In the genomic region with DNA sequence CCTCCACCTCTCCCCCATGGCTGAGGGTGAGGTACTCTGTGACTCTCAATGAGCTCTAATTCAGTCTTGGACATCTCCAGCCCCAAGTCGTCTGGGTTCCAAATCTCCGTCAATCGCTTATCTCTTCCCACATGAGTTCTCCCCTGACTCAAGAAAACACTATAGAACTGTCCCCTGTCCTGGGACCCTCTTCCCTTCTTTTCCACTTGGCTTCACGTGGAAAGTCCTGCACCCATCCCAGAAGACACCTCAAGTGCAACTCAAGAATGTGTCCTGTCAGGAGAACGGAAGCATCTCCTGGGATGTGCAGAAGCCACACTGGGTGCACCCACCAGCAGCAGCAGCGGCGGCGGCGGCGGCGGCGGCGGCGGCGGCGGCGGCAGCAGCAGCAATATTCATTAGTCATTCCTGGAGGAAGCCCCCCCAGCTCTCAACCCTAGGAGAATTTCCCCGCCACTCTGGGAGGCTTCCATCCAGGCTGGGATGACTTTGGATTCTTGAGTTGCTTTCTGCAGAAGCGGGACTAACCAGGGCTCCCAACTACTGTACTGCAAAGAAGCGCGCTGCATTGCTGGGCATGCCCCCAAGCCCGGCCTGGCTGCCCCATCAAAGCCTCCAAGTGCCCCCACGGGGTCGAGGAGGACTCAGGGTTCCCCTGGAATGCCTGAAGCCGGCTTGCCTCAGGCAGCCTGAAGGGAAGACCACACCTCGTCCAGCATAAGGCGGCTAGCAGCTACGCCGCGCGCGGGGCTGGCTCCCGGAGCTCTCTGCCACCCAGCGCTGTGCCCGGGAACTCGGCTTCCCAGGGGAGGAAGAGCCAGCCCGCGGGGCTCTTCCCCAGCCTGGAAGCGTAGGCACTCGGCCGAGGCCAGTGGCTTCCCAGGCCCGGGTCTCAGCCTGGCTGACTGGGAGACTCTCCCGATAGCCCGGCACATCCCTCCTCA, we compare ENCODE assay signal across 10 cellular contexts. TPM values are rescaled to one million over a fixed set of nuclear protein-coding genes. Genes with fewer than 3 reads are reported as not detected.
DNase-seq lines count a peak whose midpoint lies in the region; ATAC-seq and TF ChIP-seq lines count a peak whose summit lies in the region.
"Had no signal": no experiment of that assay in that cellular context is flagged by ENCODE, and none has a peak within 500 bp of the region (broad histone marks: within the 10 kb centered on the region; RNA-seq: fewer than 3 reads in every experiment).

No MANE protein-coding gene starts in this region.

- TF ChIP-seq CTCF in mammary epithelial cell (conservative IDR thresholded peaks at IDR 0.05 in 1 of 2, IDR thresholded peaks at IDR 0.05 in 1 of 2; ENCODE audit: extremely low read depth in 1 of 2, insufficient read depth in 1 of 2, low read depth in 1 of 2, low read length in 2 of 2) (no peak), left lung (IDR thresholded peaks at IDR 0.05) (no peak), testis (IDR thresholded peaks at IDR 0.05) (no peak), PC-9 (conservative IDR thresholded peaks at IDR 0.05) (no peak)

- 9% methylated on average over 24 of the region's 44 CpGs for WGBS in mammary epithelial cell (ENCODE audit: low coverage, missing lambda C conversion rate)
- WGBS in testis, 2 donors = 2 to 7% methylated on average over 10 to 44 of the region's 44 CpGs

- CTCF ChIA-PET in mammary epithelial cell (lab: Charles Lee; ENCODE audit: low non-redundant PET) = no interaction called here
- CTCF ChIA-PET in PC-9 (lab: Charles Lee) = no interaction called here

- H3K4me2 ChIP-seq in mammary epithelial cell (ENCODE audit: insufficient read depth, low read depth, low read length) (peak overlapping the region; percentile 84), PC-9 (no peak overlapping the region)

- H3K79me2 ChIP-seq in mammary epithelial cell (ENCODE audit: insufficient read depth, low read length) (no peaks in the 10 kb centered on the region), PC-9 (ENCODE audit: low read depth) (no peaks in the 10 kb centered on the region)

- H4K20me1 ChIP-seq in mammary epithelial cell (ENCODE audit: insufficient read depth, low read length) = no peaks in the 10 kb centered on the region
- no peaks in the 10 kb centered on the region for H4K20me1 ChIP-seq in PC-9 (ENCODE audit: insufficient read depth)

- no peaks in the 10 kb centered on the region for H3K9me2 ChIP-seq in PC-9 (ENCODE audit: insufficient read depth)

- in situ Hi-C loops in mammary epithelial cell (cut with MboI; ENCODE audit: low sequenced_read_pairs in 2 of 2) = loop anchor here (25.0 kb wide), 1 partner anchor 242 kb away; no protein-coding TSS in a partner anchor

- intact Hi-C loops in mammary epithelial cell (cut with micrococcal nuclease) = no loop called here
- intact Hi-C loops in left lung (cut with DNase I) = no loop called here
- intact Hi-C loops in testis (cut with DNase I; ENCODE audit: low total_unique reads) = no loop called here
- intact Hi-C loops in PC-9 (cut with micrococcal nuclease; ENCODE audit: unreplicated experiment) = no loop called here

- BruUV-seq in mammary epithelial cell (replicated peaks; lab: Mats Ljungman, UMichigan) (no TSS peak), PC-9 (replicated peaks; lab: Mats Ljungman, UMichigan) (no TSS peak)

- peaks cover 37% of the 10 kb centered on the region for H3K27me3 ChIP-seq in mammary epithelial cell (ENCODE audit: insufficient read depth, low read length)
- peaks cover 32 to 98% of the 10 kb centered on the region in 2 donors for H3K27me3 ChIP-seq in left lung
- no peaks in the 10 kb centered on the region for H3K27me3 ChIP-seq in testis
- peaks cover 19% of the 10 kb centered on the region; the same call in 1 of the 2 replicates for H3K27me3 ChIP-seq in PC-9 (ENCODE audit: insufficient read depth, low read depth)

- H3K9ac ChIP-seq in mammary epithelial cell (ENCODE audit: insufficient read depth, low read length) = no peak overlapping the region

- H3F3A ChIP-seq in PC-9 (ENCODE audit: insufficient read depth, low read depth) = no peaks in the 10 kb centered on the region

- no peaks in the 10 kb centered on the region for H3K36me3 ChIP-seq in mammary epithelial cell (ENCODE audit: insufficient read depth, low read length)
- no peaks in the 10 kb centered on the region for H3K36me3 ChIP-seq in left lung
- H3K36me3 ChIP-seq in testis (ENCODE audit: low read depth, missing control alignments) = no peaks in the 10 kb centered on the region
- H3K36me3 ChIP-seq in PC-9 (ENCODE audit: low read depth) = no peaks in the 10 kb centered on the region
- H3K36me3 ChIP-seq: neutrophil had no signal

- no peak overlapping the region for H2AFZ ChIP-seq in mammary epithelial cell (ENCODE audit: low read depth, low read length)
- no peak overlapping the region for H2AFZ ChIP-seq in PC-9

- dilution Hi-C loops in mammary epithelial cell (cut with HindIII; ENCODE audit: low sequenced_read_pairs) = no loop called here

- H3K4me3 ChIP-seq in mammary epithelial cell (replicated peaks in 1 of 3; ENCODE audit: insufficient read depth in 1 of 3, low read depth in 2 of 3, low read length in 3 of 3) = no peak overlapping the region
- peak overlapping the region; percentile 11 to 34 for H3K4me3 ChIP-seq in left lung
- H3K4me3 ChIP-seq in testis = peak overlapping the region; percentile 10 to 60
- no peak overlapping the region for H3K4me3 ChIP-seq in PC-9

- DNase-seq in DMS153 treated with DMSO at 0.1 percent for 48 hours (lab: John Stamatoyannopoulos, UW; ENCODE audit: unreplicated experiment) (peak; percentile 35), DMS153 (lab: John Stamatoyannopoulos, UW) (no peak), mammary epithelial cell (no peak), left lung (peak in 1 of 2 donors; percentile 79), testis (no peak), PC-9 (no peak)
- DNase-seq in NK-92 treated with Interleukin-12 subunit alpha and Interleukin-12 subunit beta, amount 100 ng/mL, for 24 hours (lab: John Stamatoyannopoulos, UW) = no peak
- DNase-seq: activated CD4-positive, alpha-beta T cell treated with anti-CD3 and anti-CD28 coated beads, Interleukin-2, amount 10 ng/mL, durations not matched to agents 7 days and 5 days had no signal

- POLR2A ChIA-PET in PC-9 (lab: Charles Lee; ENCODE audit: unreplicated experiment) = no interaction called here

- TF ChIP-seq POLR2A in testis (IDR thresholded peaks at IDR 0.05) = no peak

- peaks cover 10% of the 10 kb centered on the region for H3K4me1 ChIP-seq in mammary epithelial cell (ENCODE audit: insufficient read depth, low read length)
- H3K4me1 ChIP-seq in left lung = peaks cover 7 to 16% of the 10 kb centered on the region in 2 donors
- peaks cover 7% of the 10 kb centered on the region for H3K4me1 ChIP-seq in testis
- H3K4me1 ChIP-seq in PC-9 (replicated peaks; ENCODE audit: insufficient read depth) = no peaks in the 10 kb centered on the region

- H3K9me3 ChIP-seq in mammary epithelial cell (replicated peaks; ENCODE audit: insufficient read depth, low read length) (no peaks in the 10 kb centered on the region), left lung (no peaks in the 10 kb centered on the region), testis (no peaks in the 10 kb centered on the region), PC-9 (ENCODE audit: insufficient read depth, low read depth) (no peaks in the 10 kb centered on the region)
- H3K9me3 ChIP-seq: neutrophil had no signal

- H3K27ac ChIP-seq in mammary epithelial cell (ENCODE audit: insufficient read depth, low read depth, low read length) = no peak overlapping the region
- no peak overlapping the region for H3K27ac ChIP-seq in left lung
- no peak overlapping the region for H3K27ac ChIP-seq in testis
- H3K27ac ChIP-seq in PC-9 = no peak overlapping the region
- H3K27ac ChIP-seq: neutrophil had no signal

- ATAC-seq in left lung = peak; percentile 24
- ATAC-seq in HG02798 (IDR thresholded peaks at IDR 0.05; ENCODE audit: poor library complexity, unreplicated experiment) = no peak

RNA-seq across cellular contexts. Expression of gene CRTAC1, which starts 1.0 kb away (rescaled TPM):
- not detected for total RNA-seq in mammary epithelial cell
- polyA plus RNA-seq in mammary epithelial cell = not detected
- not detected for polyA minus RNA-seq in mammary epithelial cell
- 10 to 100 TPM; 12.9 to 44.0 TPM for total RNA-seq in left lung
- total RNA-seq in testis = 10 to 100 TPM in 1 of 2 donors, 1 to 10 TPM in 1; 7.5 to 12.2 TPM
- polyA plus RNA-seq in testis (ENCODE audit: insufficient read depth, low read depth, low replicate concordance) = 11.5 TPM
- total RNA-seq in PC-9 (2021) = not detected in 2 replicates
- total RNA-seq: activated CD4-positive, alpha-beta T cell treated with anti-CD3 and anti-CD28 coated beads, Interleukin-2, amount 10 ng/mL, durations not matched to agents 7 days and 5 days had no signal

Comparison
In these comparisons a context has a peak if more than half of its experiments do, and no peak if none do; other contexts are left out.
1. H3K4me3 ChIP-seq: peak in left lung (2 of 2) and testis (2 of 2); none in mammary epithelial cell (0 of 3) and PC-9 (single experiment).